In the genomic region with DNA sequence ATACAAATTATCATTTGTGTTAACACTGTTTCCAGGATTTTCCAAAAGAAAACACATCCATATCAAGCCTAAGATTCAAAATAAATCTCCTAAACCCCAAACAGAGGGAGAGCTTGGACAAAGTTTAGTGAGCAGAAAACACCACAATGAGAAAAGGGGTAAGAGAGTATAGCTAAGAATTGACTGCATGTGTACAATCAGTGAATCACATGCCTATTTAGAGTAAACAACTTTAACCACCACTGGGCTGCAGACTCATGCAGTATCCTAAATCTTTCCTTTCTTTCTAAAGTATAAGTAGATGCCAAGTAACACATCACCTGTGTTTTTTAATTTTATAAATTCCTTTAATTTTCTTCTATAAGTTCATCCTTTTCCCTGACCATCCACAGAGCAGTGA, we compare ENCODE assay signal across 23 cellular contexts.
DNase-seq lines count a peak whose midpoint lies in the region; ATAC-seq and TF ChIP-seq lines count a peak whose summit lies in the region.
"Had no signal": no experiment of that assay in that cellular context is flagged by ENCODE, and none has a peak within 500 bp of the region (broad histone marks: within the 10 kb centered on the region; RNA-seq: fewer than 3 reads in every experiment).

No MANE protein-coding gene starts in this region.

- H3F3A ChIP-seq in OCI-LY1 (ENCODE audit: insufficient read depth, low read length) = 0 out of 2 replicates have a peak, but pooled peaks cover 3% of the 10 kb centered on the region

- no peaks in the 10 kb centered on the region for H3K9me3 Mint-ChIP-seq in activated naive CD4-positive, alpha-beta T cell treated with anti-CD3 and anti-CD28 coated beads for 36 hours
- H3K9me3 Mint-ChIP-seq in stimulated activated effector memory CD8-positive, alpha-beta T cell treated with anti-CD3 and anti-CD28 coated beads, Interleukin-12 subunit alpha, Interleukin-12 subunit beta, amount 100 ng/mL, for 72 hours = peaks cover 2% of the 10 kb centered on the region

- no peaks in the 10 kb centered on the region for H3K79me2 ChIP-seq in OCI-LY1 (ENCODE audit: insufficient read depth, low read length)

- H3K27me3 Mint-ChIP-seq in activated naive CD4-positive, alpha-beta T cell treated with anti-CD3 and anti-CD28 coated beads for 36 hours (ENCODE audit: low read depth) = no peaks in the 10 kb centered on the region
- H3K27me3 Mint-ChIP-seq: activated naive CD4-positive, alpha-beta T cell treated with anti-CD3 and anti-CD28 coated beads, Interleukin-2, amount 50 U/mL, for 24 hours; IgD-negative memory B cell had no signal

- peak overlapping the region; percentile 37 for H3K4me3 ChIP-seq in OCI-LY1 (ENCODE audit: low read depth, low read length, poor library complexity, severe bottlenecking)
- no peak overlapping the region for H3K4me3 ChIP-seq in fibroblast of mammary gland (ENCODE audit: control insufficient read depth, low read depth, low read length)
- no peak overlapping the region for H3K4me3 ChIP-seq in brain microvascular endothelial cell (ENCODE audit: low read depth, low read length)
- H3K4me3 ChIP-seq: GM23338, thoracic aorta had no signal

- H3K4me2 ChIP-seq in OCI-LY1 (ENCODE audit: low read length) = peak overlapping the region; percentile 65
- H3K4me2 ChIP-seq: GM23338, SK-N-SH had no signal

- H3K36me3 ChIP-seq in OCI-LY1 (ENCODE audit: insufficient read depth, low read length) (no peaks in the 10 kb centered on the region), brain microvascular endothelial cell (replicated peaks) (no peaks in the 10 kb centered on the region)
- H3K36me3 ChIP-seq: thoracic aorta had no signal

- no peaks in the 10 kb centered on the region for H4K20me1 ChIP-seq in OCI-LY1 (ENCODE audit: insufficient read depth, low read length)

- H3K36me3 Mint-ChIP-seq in activated naive CD4-positive, alpha-beta T cell treated with anti-CD3 and anti-CD28 coated beads for 36 hours (ENCODE audit: low read depth) = no peaks in the 10 kb centered on the region
- H3K36me3 Mint-ChIP-seq in stimulated activated effector memory CD8-positive, alpha-beta T cell treated with anti-CD3 and anti-CD28 coated beads, Interleukin-12 subunit alpha, Interleukin-12 subunit beta, amount 100 ng/mL, for 72 hours = no peaks in the 10 kb centered on the region

- no peak overlapping the region for H2AFZ ChIP-seq in OCI-LY1 (ENCODE audit: low read length)
- H2AFZ ChIP-seq: GM23338 had no signal

- H3K4me1 Mint-ChIP-seq in activated naive CD4-positive, alpha-beta T cell treated with anti-CD3 and anti-CD28 coated beads for 36 hours (ENCODE audit: low read depth) = peaks cover 25% of the 10 kb centered on the region
- peaks cover 35% of the 10 kb centered on the region for H3K4me1 Mint-ChIP-seq in stimulated activated effector memory CD8-positive, alpha-beta T cell treated with anti-CD3 and anti-CD28 coated beads, Interleukin-12 subunit alpha, Interleukin-12 subunit beta, amount 100 ng/mL, for 72 hours

- peaks cover 81% of the 10 kb centered on the region for H3K4me1 ChIP-seq in OCI-LY1 (ENCODE audit: insufficient read depth, low read length, severe bottlenecking)

- no peak overlapping the region for H3K4me3 Mint-ChIP-seq in activated naive CD4-positive, alpha-beta T cell treated with anti-CD3 and anti-CD28 coated beads for 36 hours
- H3K4me3 Mint-ChIP-seq in stimulated activated effector memory CD8-positive, alpha-beta T cell treated with anti-CD3 and anti-CD28 coated beads, Interleukin-12 subunit alpha, Interleukin-12 subunit beta, amount 100 ng/mL, for 72 hours = peak overlapping the region; percentile 27
- H3K4me3 Mint-ChIP-seq: activated naive CD4-positive, alpha-beta T cell treated with anti-CD3 and anti-CD28 coated beads, Interleukin-2, amount 50 U/mL, for 24 hours; GM23338 had no signal

- ATAC-seq in stimulated activated effector memory CD8-positive, alpha-beta T cell treated with anti-CD3 and anti-CD28 coated beads, Interleukin-12 subunit alpha, Interleukin-12 subunit beta, amount 100 ng/mL, for 72 hours = peak; percentile 78
- no peak for ATAC-seq in GM18909 (IDR thresholded peaks at IDR 0.05; ENCODE audit: poor library complexity, unreplicated experiment)
- ATAC-seq: GM23338 had no signal

- intact Hi-C loops in activated naive CD4-positive, alpha-beta T cell treated with anti-CD3 and anti-CD28 coated beads for 36 hours (cut with micrococcal nuclease) = loop anchor here (1.0 kb wide), 1 partner anchor 8 kb away; no protein-coding TSS in a partner anchor

- H3K27ac ChIP-seq in OCI-LY1 (ENCODE audit: low read depth, low read length, poor library complexity, severe bottlenecking) (peak overlapping the region; percentile 54), brain microvascular endothelial cell (no peak overlapping the region)
- H3K27ac ChIP-seq: C4-2B, thoracic aorta, VCaP had no signal

- H3K9me3 ChIP-seq in OCI-LY1 (ENCODE audit: low read length) = no peaks in the 10 kb centered on the region
- H3K9me3 ChIP-seq: SK-N-SH, thoracic aorta had no signal

- peak overlapping the region; percentile 37; the same call in 1 of the 2 replicates for H3K9ac ChIP-seq in OCI-LY1 (ENCODE audit: low read length)
- H3K9ac ChIP-seq: SK-N-SH had no signal

- no peak for TF ChIP-seq CTCF in OCI-LY1 (IDR thresholded peaks at IDR 0.05; ENCODE audit: low read length)
- no peak for TF ChIP-seq CTCF in fibroblast of mammary gland (conservative IDR thresholded peaks at IDR 0.05; ENCODE audit: control insufficient read depth, insufficient read depth, low read depth, low read length)
- TF ChIP-seq CTCF in brain microvascular endothelial cell (IDR thresholded peaks at IDR 0.05; ENCODE audit: low read depth, low read length, missing control alignments) = no peak

- in situ Hi-C loops in brain microvascular endothelial cell (cut with HindIII; ENCODE audit: low pct_ligation_motif_present, low sequenced_read_pairs) = no loop called here

- H3K27ac Mint-ChIP-seq in activated naive CD4-positive, alpha-beta T cell treated with anti-CD3 and anti-CD28 coated beads for 36 hours = peak overlapping the region; percentile 2
- peak overlapping the region; percentile 88 for H3K27ac Mint-ChIP-seq in stimulated activated effector memory CD8-positive, alpha-beta T cell treated with anti-CD3 and anti-CD28 coated beads, Interleukin-12 subunit alpha, Interleukin-12 subunit beta, amount 100 ng/mL, for 72 hours
- H3K27ac Mint-ChIP-seq: activated naive CD4-positive, alpha-beta T cell treated with anti-CD3 and anti-CD28 coated beads, Interleukin-2, amount 50 U/mL, for 24 hours; GM23338 had no signal

- no peak for DNase-seq in activated naive CD4-positive, alpha-beta T cell treated with anti-CD3 and anti-CD28 coated beads for 36 hours
- DNase-seq in activated naive CD4-positive, alpha-beta T cell (lab: John Stamatoyannopoulos, UW) = no peak
- DNase-seq in fibroblast of mammary gland (ENCODE audit: low read depth) = peak; percentile 15
- DNase-seq in stimulated activated effector memory CD8-positive, alpha-beta T cell treated with anti-CD3 and anti-CD28 coated beads, Interleukin-12 subunit alpha, Interleukin-12 subunit beta, amount 100 ng/mL, for 72 hours (ENCODE audit: low spot score in 2 of 2) = no peak
- no peak for DNase-seq in brain microvascular endothelial cell
- no peak for DNase-seq in activated CD4-positive, CD25-positive, alpha-beta regulatory T cell (lab: John Stamatoyannopoulos, UW)
- DNase-seq: central memory CD4-positive, alpha-beta T cell; head of caudate nucleus; NCI-H1105 treated with DMSO at 0.1 percent for 48 hours; NCI-H2029 treated with DMSO at 0.1 percent for 48 hours; NCI-H226; SK-N-SH; small intestine; stimulated activated CD4-positive, alpha-beta T cell treated with anti-CD3 and anti-CD28 coated beads, Interleukin-2, amount 100 ng/mL, for 24 hours; stimulated activated naive CD4-positive, alpha-beta T cell had no signal

- CTCF ChIA-PET in activated naive CD4-positive, alpha-beta T cell treated with anti-CD3 and anti-CD28 coated beads for 36 hours (lab: Charles Lee) = interaction anchor here (0.6 to 1.6 kb wide), 8 partner anchors 11 to 257 kb away, joined by 3 to 7 read pairs (median 5); no protein-coding TSS in a partner anchor

- H3K9me2 ChIP-seq in OCI-LY1 (ENCODE audit: low read depth, low read length) = no peaks in the 10 kb centered on the region
- H3K9me2 ChIP-seq: SK-N-SH had no signal

- H3K27me3 ChIP-seq in OCI-LY1 (ENCODE audit: insufficient read depth, low read length) (no peaks in the 10 kb centered on the region), brain microvascular endothelial cell (replicated peaks) (no peaks in the 10 kb centered on the region)
